ENCODE assay signal across 14 cellular contexts in genomic region chr10:110883924-110884323, GRCh38. TPM values are rescaled to one million over a fixed set of nuclear protein-coding genes. Genes with fewer than 3 reads are reported as not detected.
DNase-seq lines count a peak whose midpoint lies in the region; ATAC-seq and TF ChIP-seq lines count a peak whose summit lies in the region.
"Had no signal": no experiment of that assay in that cellular context is flagged by ENCODE, and none has a peak within 500 bp of the region (broad histone marks: within the 10 kb centered on the region; RNA-seq: fewer than 3 reads in every experiment).

No MANE protein-coding gene starts in this region.

- H3K4me1 Mint-ChIP-seq in activated naive CD4-positive, alpha-beta T cell treated with anti-CD3 and anti-CD28 coated beads, Interleukin-2, amount 10 ng/mL, durations not matched to agents 7 days and 5 days = peaks cover 37% of the 10 kb centered on the region
- H3K4me1 Mint-ChIP-seq in activated naive CD8-positive, alpha-beta T cell (ENCODE audit: low read depth) = peaks cover 80% of the 10 kb centered on the region

- 59 to 71% methylated on average over 10 of the region's 10 CpGs for WGBS in testis, 2 donors

- no peaks in the 10 kb centered on the region for H3K36me3 ChIP-seq in testis (ENCODE audit: low read depth, missing control alignments)

- intact Hi-C loops in testis (cut with DNase I; ENCODE audit: low total_unique reads) (no loop called here), posterior cingulate gyrus (cut with DNase I) (no loop called here)

- H3K4me1 ChIP-seq in testis = no peaks in the 10 kb centered on the region
- H3K4me1 ChIP-seq: SJSA1 had no signal

- ATAC-seq in HG03565 (IDR thresholded peaks at IDR 0.05; ENCODE audit: unreplicated experiment) = no peak
- ATAC-seq: sciatic nerve had no signal

- no peaks in the 10 kb centered on the region for H3K27me3 ChIP-seq in testis
- H3K27me3 ChIP-seq: ascending aorta, SJSA1 had no signal

- no peak for TF ChIP-seq CTCF in testis (IDR thresholded peaks at IDR 0.05)

- peak overlapping the region in 1 of 2 donors; percentile 47 for H3K27ac ChIP-seq in testis
- H3K27ac ChIP-seq: SJSA1 had no signal

- peak overlapping the region; percentile 12 for H3K27ac Mint-ChIP-seq in activated naive CD4-positive, alpha-beta T cell treated with anti-CD3 and anti-CD28 coated beads, Interleukin-2, amount 10 ng/mL, durations not matched to agents 7 days and 5 days
- peak overlapping the region; percentile 94 for H3K27ac Mint-ChIP-seq in activated naive CD8-positive, alpha-beta T cell

- peaks cover 61% of the 10 kb centered on the region for H3K36me3 Mint-ChIP-seq in activated naive CD4-positive, alpha-beta T cell treated with anti-CD3 and anti-CD28 coated beads, Interleukin-2, amount 10 ng/mL, durations not matched to agents 7 days and 5 days
- peaks cover 14% of the 10 kb centered on the region for H3K36me3 Mint-ChIP-seq in activated naive CD8-positive, alpha-beta T cell

- no peak for DNase-seq in activated naive CD4-positive, alpha-beta T cell treated with anti-CD3 and anti-CD28 coated beads, Interleukin-2, amount 10 ng/mL, durations not matched to agents 7 days and 5 days
- DNase-seq in activated naive CD4-positive, alpha-beta T cell treated with anti-CD3 and anti-CD28 coated beads, Interleukin-2, amount 50 U/mL, for 16 hours = no peak
- DNase-seq in lung microvascular endothelial cell (ENCODE audit: low read depth in 2 of 2) (peak; percentile 12 to 65), testis (no peak), posterior cingulate gyrus (no peak)
- DNase-seq in effector CD8-positive, alpha-beta T cell (lab: John Stamatoyannopoulos, UW) = no peak
- DNase-seq: activated CD4-positive, alpha-beta T cell treated with anti-CD3 and anti-CD28 coated beads for 1 hour; midbrain; NCI-H526 treated with DMSO at 0.1 percent for 48 hours had no signal

- no peak for TF ChIP-seq POLR2A in testis (IDR thresholded peaks at IDR 0.05)

- H3K9me3 Mint-ChIP-seq in activated naive CD4-positive, alpha-beta T cell treated with anti-CD3 and anti-CD28 coated beads, Interleukin-2, amount 10 ng/mL, durations not matched to agents 7 days and 5 days = no peaks in the 10 kb centered on the region
- H3K9me3 Mint-ChIP-seq in activated naive CD8-positive, alpha-beta T cell (ENCODE audit: low read depth) = no peaks in the 10 kb centered on the region

- H3K27me3 Mint-ChIP-seq in activated naive CD4-positive, alpha-beta T cell treated with anti-CD3 and anti-CD28 coated beads, Interleukin-2, amount 10 ng/mL, durations not matched to agents 7 days and 5 days = no peaks in the 10 kb centered on the region
- H3K27me3 Mint-ChIP-seq in activated naive CD8-positive, alpha-beta T cell = no peaks in the 10 kb centered on the region

- H3K4me3 Mint-ChIP-seq in activated naive CD4-positive, alpha-beta T cell treated with anti-CD3 and anti-CD28 coated beads, Interleukin-2, amount 10 ng/mL, durations not matched to agents 7 days and 5 days = peak overlapping the region; percentile 24
- H3K4me3 Mint-ChIP-seq in activated naive CD8-positive, alpha-beta T cell = peak overlapping the region; percentile 78

- CTCF ChIA-PET in activated naive CD4-positive, alpha-beta T cell treated with anti-CD3 and anti-CD28 coated beads, Interleukin-2, amount 10 ng/mL, durations not matched to agents 7 days and 5 days (lab: Charles Lee) = interaction anchor here (1.4 to 1.6 kb wide), 3 partner anchors 10 to 81 kb away, joined by 3 to 4 read pairs (median 3); no protein-coding TSS in a partner anchor

- H3K4me3 ChIP-seq in testis = no peak overlapping the region
- H3K4me3 ChIP-seq: SJSA1 had no signal

- no peaks in the 10 kb centered on the region for H3K9me3 ChIP-seq in testis
- H3K9me3 ChIP-seq: ascending aorta, SJSA1 had no signal

RNA-seq across cellular contexts. Expression of gene PDCD4, which starts 12.2 kb away (rescaled TPM):
- total RNA-seq in lung microvascular endothelial cell (102 and 172 TPM in 2 replicates), testis (10 to 100 TPM; 64.0 to 71.1 TPM)
- 124 TPM for polyA plus RNA-seq in testis (ENCODE audit: insufficient read depth, low read depth, low replicate concordance)

RNA-seq across cellular contexts. Expression of gene BBIP1, which starts 35.1 kb away (rescaled TPM):
- total RNA-seq in lung microvascular endothelial cell (15.3 and 17.9 TPM in 2 replicates), testis (10 to 100 TPM; 41.8 to 57.7 TPM)
- 202 TPM for polyA plus RNA-seq in testis (ENCODE audit: insufficient read depth, low read depth, low replicate concordance)

RNA-seq across cellular contexts. Expression of gene SHOC2, which starts 35.5 kb away (rescaled TPM):
- total RNA-seq in lung microvascular endothelial cell (34.4 and 56.3 TPM in 2 replicates), testis (100 to 1,000 TPM in 1 of 2 donors, 10 to 100 TPM in 1; 91.1 to 104 TPM)
- 61.5 TPM for polyA plus RNA-seq in testis (ENCODE audit: insufficient read depth, low read depth, low replicate concordance)

Comparison
In these comparisons a context has a peak if more than half of its experiments do, and no peak if none do; other contexts are left out.
1. DNase-seq: peak in lung microvascular endothelial cell (2 of 2); none in activated naive CD4-positive, alpha-beta T cell treated with anti-CD3 and anti-CD28 coated beads, Interleukin-2, amount 10 ng/mL, durations not matched to agents 7 days and 5 days (single experiment), activated naive CD4-positive, alpha-beta T cell treated with anti-CD3 and anti-CD28 coated beads, Interleukin-2, amount 50 U/mL, for 16 hours (single experiment), testis (single experiment), effector CD8-positive, alpha-beta T cell (single experiment) and posterior cingulate gyrus (0 of 10).